ENCODE assay signal across 16 cellular contexts in genomic region chr4:1594871-1595788, GRCh38.
"Had no signal": no experiment of that assay in that cellular context is flagged by ENCODE, and none has a peak within 500 bp of the region (broad histone marks: within the 10 kb centered on the region; RNA-seq: fewer than 3 reads in every experiment).

No MANE protein-coding gene starts in this region.

- DNase-seq: activated CD4-positive, alpha-beta T cell treated with anti-CD3 and anti-CD28 coated beads, Interleukin-2, amount 50 U/mL, for 1 hour; activated naive CD4-positive, alpha-beta T cell treated with Interleukin-2 at 50 U/mL for 16 hours; activated T-cell treated with anti-CD3 and anti-CD28 coated beads for 4 hours; erythroblast; gastrocnemius medialis; islet precursor cell; stimulated activated CD4-positive, alpha-beta T cell treated with anti-CD3 and anti-CD28 coated beads, Interleukin-4, amount 100 ng/mL, for 24 hours; stimulated activated naive CD4-positive, alpha-beta T cell; tibial artery; uterus had no signal

- H3K36me3 ChIP-seq: ascending aorta, breast epithelium, gastrocnemius medialis, ovary, tibial artery, uterus had no signal

- H3K4me1 ChIP-seq: ascending aorta, breast epithelium, gastrocnemius medialis, tibial artery, uterus had no signal

- ATAC-seq: activated CD4-positive, CD25-positive, alpha-beta regulatory T cell treated with anti-CD3 and anti-CD28 coated beads, Interleukin-2, amount 50 U/mL, for 24 hours; gastrocnemius medialis had no signal

- H3K27me3 ChIP-seq: ovary, uterus had no signal

- H3K27ac ChIP-seq: ascending aorta, breast epithelium, dorsolateral prefrontal cortex, gastrocnemius medialis, ovary, skin epidermis, tibial artery, uterus had no signal

- H3K4me3 ChIP-seq: ascending aorta, breast epithelium, dorsolateral prefrontal cortex, gastrocnemius medialis, ovary, skin epidermis, tibial artery, uterus had no signal
